ENCODE assay signal across 11 cellular contexts in the genomic region with DNA sequence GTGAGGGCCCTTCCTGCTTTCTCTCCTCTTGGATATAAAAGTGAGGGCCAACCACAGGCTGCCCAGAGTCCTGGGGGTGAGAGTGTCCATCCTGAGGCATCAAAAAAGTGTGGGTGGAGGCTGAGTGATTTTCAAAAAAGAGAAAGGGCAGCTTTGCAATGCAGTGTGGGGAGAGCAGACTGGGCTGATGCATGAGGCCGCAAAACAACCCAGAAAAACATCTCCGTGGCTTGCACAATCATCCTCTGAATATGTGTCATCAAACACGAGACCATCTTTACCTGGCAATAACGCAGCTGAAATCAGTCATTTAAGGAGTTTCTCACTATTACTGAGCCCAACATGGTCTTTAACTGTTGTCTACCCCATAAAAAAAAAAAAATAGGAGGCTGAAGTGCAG.
A peak's percentile ranks its signal among the peaks of the same experiment; 100 is the strongest.
DNase-seq lines count a peak whose midpoint lies in the region; ATAC-seq and TF ChIP-seq lines count a peak whose summit lies in the region.
"Had no signal": no experiment of that assay in that cellular context is flagged by ENCODE, and none has a peak within 500 bp of the region (broad histone marks: within the 10 kb centered on the region; RNA-seq: fewer than 3 reads in every experiment).

No MANE protein-coding gene starts in this region.

- no peaks in the 10 kb centered on the region for H3K36me3 ChIP-seq in adipocyte (ENCODE audit: control insufficient read depth, insufficient read depth, low read length, severe bottlenecking)
- H3K36me3 ChIP-seq: BLaER1 treated with 17β-estradiol and CSF1 and Interleukin-3, amounts not matched to agents 10 nM and 100 nM had no signal

- H3K9ac ChIP-seq in adipocyte (ENCODE audit: low read length) = peak overlapping the region; percentile 41
- H3K9ac ChIP-seq: BLaER1 treated with 17β-estradiol and CSF1 and Interleukin-3, amounts not matched to agents 10 nM and 100 nM had no signal

- TF ChIP-seq CTCF in type B pancreatic cell (conservative IDR thresholded peaks at IDR 0.05) = no peak

- peaks cover 2% of the 10 kb centered on the region for H3K27me3 Mint-ChIP-seq in stimulated activated memory B cell treated with anti-CD40 and anti-IgM and Interleukin-4, amounts not matched to agents 10 μg/mL and 1 μg/mL and 100 μg/mL, for 72 hours
- no peaks in the 10 kb centered on the region for H3K27me3 Mint-ChIP-seq in type B pancreatic cell

- H3K36me3 Mint-ChIP-seq in activated naive CD4-positive, alpha-beta T cell treated with anti-CD3 and anti-CD28 coated beads, Interleukin-2, amount 50 U/mL, for 72 hours = peaks cover 0 to 7% of the 10 kb centered on the region in 2 donors
- H3K36me3 Mint-ChIP-seq in stimulated activated memory B cell treated with anti-CD40 and anti-IgM and Interleukin-4, amounts not matched to agents 10 μg/mL and 1 μg/mL and 100 μg/mL, for 72 hours = no peaks in the 10 kb centered on the region
- H3K36me3 Mint-ChIP-seq in type B pancreatic cell = peaks cover 3% of the 10 kb centered on the region

- no peaks in the 10 kb centered on the region for H3K4me1 Mint-ChIP-seq in stimulated activated memory B cell treated with anti-CD40 and anti-IgM and Interleukin-4, amounts not matched to agents 10 μg/mL and 1 μg/mL and 100 μg/mL, for 72 hours
- peaks cover 4% of the 10 kb centered on the region for H3K4me1 Mint-ChIP-seq in type B pancreatic cell (ENCODE audit: unreplicated experiment)

- peak overlapping the region; percentile 19 to 38 for H3K27ac Mint-ChIP-seq in activated naive CD4-positive, alpha-beta T cell treated with anti-CD3 and anti-CD28 coated beads, Interleukin-2, amount 50 U/mL, for 72 hours
- H3K27ac Mint-ChIP-seq in stimulated activated memory B cell treated with anti-CD40 and anti-IgM and Interleukin-4, amounts not matched to agents 10 μg/mL and 1 μg/mL and 100 μg/mL, for 72 hours = no peak overlapping the region
- no peak overlapping the region for H3K27ac Mint-ChIP-seq in type B pancreatic cell

- H3K4me3 Mint-ChIP-seq in stimulated activated memory B cell treated with anti-CD40 and anti-IgM and Interleukin-4, amounts not matched to agents 10 μg/mL and 1 μg/mL and 100 μg/mL, for 72 hours = no peak overlapping the region
- no peak overlapping the region for H3K4me3 Mint-ChIP-seq in type B pancreatic cell

- no peak overlapping the region for H3K4me3 ChIP-seq in adipocyte (ENCODE audit: low read length)
- H3K4me3 ChIP-seq: BLaER1 treated with 17β-estradiol and CSF1 and Interleukin-3, amounts not matched to agents 10 nM and 100 nM had no signal

- DNase-seq in activated naive CD4-positive, alpha-beta T cell treated with anti-CD3 and anti-CD28 coated beads, Interleukin-2, amount 50 U/mL, for 72 hours (ENCODE audit: low spot score in 2 of 2) = peak in 1 of 2 donors; percentile 35
- DNase-seq in activated naive CD4-positive, alpha-beta T cell treated with Interleukin-2 at 50 U/mL for 16 hours = no peak
- DNase-seq in adipocyte (ENCODE audit: low read depth) (peak; percentile 62), type B pancreatic cell (ENCODE audit: extremely low spot score, unreplicated experiment) (no peak), LoVo (ENCODE audit: low spot score) (no peak)
- DNase-seq: NCI-H510A had no signal

- H3K27me3 ChIP-seq in adipocyte (replicated peaks; ENCODE audit: control insufficient read depth, insufficient read depth, low read length) = no peaks in the 10 kb centered on the region
- H3K27me3 ChIP-seq: BLaER1 treated with 17β-estradiol and CSF1 and Interleukin-3, amounts not matched to agents 10 nM and 100 nM had no signal

- H3K9me3 ChIP-seq in adipocyte (ENCODE audit: control insufficient read depth, low read length) = no peaks in the 10 kb centered on the region

- H3K4me1 ChIP-seq in adipocyte (ENCODE audit: control insufficient read depth, insufficient read depth, low read length) = peaks cover 12% of the 10 kb centered on the region
- H3K4me1 ChIP-seq: BLaER1 treated with 17β-estradiol and CSF1 and Interleukin-3, amounts not matched to agents 10 nM and 100 nM had no signal

- H3K9me3 Mint-ChIP-seq in activated naive CD4-positive, alpha-beta T cell treated with anti-CD3 and anti-CD28 coated beads, Interleukin-2, amount 50 U/mL, for 72 hours = peaks cover 2 to 8% of the 10 kb centered on the region in 2 donors
- H3K9me3 Mint-ChIP-seq in stimulated activated memory B cell treated with anti-CD40 and anti-IgM and Interleukin-4, amounts not matched to agents 10 μg/mL and 1 μg/mL and 100 μg/mL, for 72 hours = no peaks in the 10 kb centered on the region
- peaks cover 16% of the 10 kb centered on the region for H3K9me3 Mint-ChIP-seq in type B pancreatic cell

- ATAC-seq in activated naive CD4-positive, alpha-beta T cell treated with anti-CD3 and anti-CD28 coated beads, Interleukin-2, amount 50 U/mL, for 72 hours = peak; percentile 82 to 98
- ATAC-seq in HG02973 (IDR thresholded peaks at IDR 0.05; ENCODE audit: unreplicated experiment) (peak; percentile 89), SK-N-SH treated with all-trans-retinoic acid at 6 μM for 48 hours (no peak)
- peak; percentile 5 for ATAC-seq in stimulated activated memory B cell treated with anti-CD40 and anti-IgM and Interleukin-4, amounts not matched to agents 10 μg/mL and 1 μg/mL and 100 μg/mL, for 72 hours
- ATAC-seq: HCT116 had no signal

TF ChIP-seq in SK-N-SH treated with all-trans-retinoic acid at 6 μM for 48 hours, 23 proteins besides CTCF, POLR2A, EP300 and RAD21:
- TF ChIP-seq SNAI2 (CRISPR knock-in tag; IDR thresholded peaks at IDR 0.05) (no peak), ESRRG (CRISPR knock-in tag; IDR thresholded peaks at IDR 0.05) (no peak)

Comparison
In these comparisons a context has a peak if more than half of its experiments do, and no peak if none do; other contexts are left out.
1. H3K27ac Mint-ChIP-seq: peak in activated naive CD4-positive, alpha-beta T cell treated with anti-CD3 and anti-CD28 coated beads, Interleukin-2, amount 50 U/mL, for 72 hours (2 of 2); none in stimulated activated memory B cell treated with anti-CD40 and anti-IgM and Interleukin-4, amounts not matched to agents 10 μg/mL and 1 μg/mL and 100 μg/mL, for 72 hours (single experiment) and type B pancreatic cell (single experiment).